ENCODE assay signal across 7 cellular contexts in the genomic region with DNA sequence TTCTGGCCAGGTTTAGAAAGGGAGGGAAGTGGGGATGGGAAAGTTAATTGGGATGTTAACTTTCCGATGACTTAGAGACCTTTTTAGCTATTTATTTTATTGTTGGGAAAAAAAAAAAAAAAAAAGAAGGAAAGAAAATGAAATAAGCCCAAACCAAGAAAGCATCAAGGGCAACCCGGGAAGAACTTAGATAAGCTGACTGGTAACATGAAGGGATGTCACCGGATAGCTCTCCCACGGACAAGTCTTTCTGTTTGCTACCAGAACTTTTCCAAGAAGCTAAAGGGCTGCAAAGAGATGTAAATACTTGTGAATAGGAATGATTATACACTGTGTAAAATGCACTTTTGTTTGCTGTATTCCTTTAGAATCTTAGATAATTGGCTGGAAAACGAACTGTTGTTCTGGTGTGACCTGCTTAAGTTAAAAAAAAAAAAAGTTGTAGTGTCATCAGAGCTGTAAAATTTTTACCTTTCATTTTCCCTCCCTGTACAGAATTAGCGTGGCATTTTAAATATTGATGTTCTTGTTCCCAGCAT. TPM values are rescaled to one million over a fixed set of nuclear protein-coding genes. Genes with fewer than 3 reads are reported as not detected.
A peak's percentile ranks its signal among the peaks of the same experiment; 100 is the strongest.
DNase-seq lines count a peak whose midpoint lies in the region; ATAC-seq and TF ChIP-seq lines count a peak whose summit lies in the region.

No MANE protein-coding gene starts in this region.

- peaks cover 8% of the 10 kb centered on the region for H3K36me3 Mint-ChIP-seq in T-helper 17 cell (ENCODE audit: low read depth)

- H3K27me3 ChIP-seq in H7 (ENCODE audit: control insufficient read depth, insufficient read depth, low read length) (peaks cover 38% of the 10 kb centered on the region), skeletal muscle tissue (ENCODE audit: control insufficient read depth in 3 of 3, insufficient read depth in 3 of 3, low read length in 3 of 3) (peaks cover 78 to 89% (median 86%) of the 10 kb centered on the region in 3 donors), brain microvascular endothelial cell (replicated peaks) (peaks cover 91% of the 10 kb centered on the region)

- peaks cover 23 to 33% (median 27%) of the 10 kb centered on the region in 3 donors for H3K4me1 ChIP-seq in skeletal muscle tissue (ENCODE audit: control insufficient read depth in 3 of 3, insufficient read depth in 3 of 3, low read length in 3 of 3)

- H3K27ac Mint-ChIP-seq in T-helper 17 cell = peak overlapping the region; percentile 97

- DNase-seq in H7 (no peak), T-helper 17 cell (no peak), fibroblast of peridontal ligament (ENCODE audit: extremely low read depth) (peak; percentile 17), brain microvascular endothelial cell (no peak)

- H3K4me3 ChIP-seq in H7 (ENCODE audit: insufficient read depth, low read depth, low read length) (peak overlapping the region; percentile 86), skeletal muscle tissue (ENCODE audit: low read length in 3 of 3) (peak overlapping the region; percentile 66 to 67 (median 66)), brain microvascular endothelial cell (ENCODE audit: low read depth, low read length) (no peak overlapping the region)

- H3K36me3 ChIP-seq in H7 (replicated peaks; ENCODE audit: control insufficient read depth, insufficient read depth, low read length) (no peaks in the 10 kb centered on the region), skeletal muscle tissue (ENCODE audit: control insufficient read depth in 3 of 3, insufficient read depth in 3 of 3, low read length in 3 of 3) (no peaks in the 10 kb centered on the region), brain microvascular endothelial cell (replicated peaks) (no peaks in the 10 kb centered on the region)

- peak overlapping the region; percentile 95 for H3K4me3 Mint-ChIP-seq in T-helper 17 cell

- H3K9me3 ChIP-seq in T-helper 17 cell (ENCODE audit: control insufficient read depth, low read length, poor library complexity, severe bottlenecking) (peaks cover 6% of the 10 kb centered on the region), skeletal muscle tissue (ENCODE audit: control insufficient read depth in 3 of 3, low read length in 3 of 3) (no peaks in the 10 kb centered on the region)

- no peak for ATAC-seq in T-helper 17 cell
- ATAC-seq in GM19328 (IDR thresholded peaks at IDR 0.05; ENCODE audit: unreplicated experiment) = no peak
- ATAC-seq in HG03460 (IDR thresholded peaks at IDR 0.05; ENCODE audit: unreplicated experiment) = no peak

- peak overlapping the region in 1 of 3 donors; percentile 27 for H3K9ac ChIP-seq in skeletal muscle tissue (ENCODE audit: low read depth in 1 of 3, low read length in 3 of 3)

- in situ Hi-C loops in brain microvascular endothelial cell (cut with HindIII; ENCODE audit: low pct_ligation_motif_present, low sequenced_read_pairs) = no loop called here

- no peak for TF ChIP-seq CTCF in brain microvascular endothelial cell (IDR thresholded peaks at IDR 0.05; ENCODE audit: low read depth, low read length, missing control alignments)

- H3K27ac ChIP-seq in skeletal muscle tissue (ENCODE audit: low read depth, low read length) (no peak overlapping the region), brain microvascular endothelial cell (no peak overlapping the region)

- H3K4me1 Mint-ChIP-seq in T-helper 17 cell = peaks cover 23% of the 10 kb centered on the region

- H3K27me3 Mint-ChIP-seq in T-helper 17 cell = peaks cover 86% of the 10 kb centered on the region

RNA-seq across cellular contexts. Expression of a gene that starts 2.8 kb away (rescaled TPM):
- 25.0 and 32.7 TPM in 2 replicates for total RNA-seq in H7 (2014; rRNA removed; shearing (Covaris generic))
- total RNA-seq in T-helper 17 cell = under 1 TPM; 0.21 to 0.22 TPM
- not detected for total RNA-seq in skeletal muscle tissue

Comparison
In these comparisons a context has a peak if more than half of its experiments do, and no peak if none do; other contexts are left out.
1. RNA of a gene that starts 2.8 kb away (total RNA-seq): 25.0 to 32.7 TPM in H7; 0.21 to 0.22 TPM in T-helper 17 cell and not detected in skeletal muscle tissue (single experiment); every median in the first group is over 10 times any median in the second.